In the genomic region with DNA sequence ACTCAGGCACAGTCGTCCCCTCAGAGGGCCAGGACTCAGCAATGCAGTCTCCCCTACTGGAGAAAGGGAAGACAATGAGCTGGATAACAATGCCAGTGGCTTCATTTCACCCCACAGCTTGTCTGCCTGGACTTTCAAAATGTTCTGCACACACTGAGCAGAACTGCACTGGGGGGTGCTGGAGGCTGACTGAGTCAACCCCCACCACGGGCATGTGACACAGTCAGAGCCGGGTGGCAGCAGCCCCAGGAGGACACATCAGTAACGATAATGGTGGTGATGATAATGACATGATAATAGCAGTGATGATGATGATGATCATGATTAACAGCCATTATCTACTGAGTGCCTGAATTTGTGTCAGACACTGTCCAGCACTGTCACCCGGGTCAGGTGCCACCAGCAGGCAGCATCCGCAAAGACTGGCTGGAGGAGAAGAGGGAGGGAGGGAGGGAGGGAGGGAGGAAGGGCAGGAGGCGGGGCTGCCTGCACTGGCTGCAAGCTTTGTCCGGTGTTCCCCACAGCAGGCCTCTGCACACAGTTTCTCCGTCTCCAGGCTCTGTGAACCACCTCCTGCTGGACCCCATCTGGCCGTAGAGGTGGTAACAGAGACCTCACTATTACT, we compare ENCODE assay signal across 22 cellular contexts.
DNase-seq lines count a peak whose midpoint lies in the region; ATAC-seq, FAIRE-seq and TF ChIP-seq lines count a peak whose summit lies in the region.
"Had no signal": no experiment of that assay in that cellular context is flagged by ENCODE, and none has a peak within 500 bp of the region (broad histone marks: within the 10 kb centered on the region; RNA-seq: fewer than 3 reads in every experiment).

No MANE protein-coding gene starts in this region.

- peak overlapping the region; percentile 42 for H3K4me3 Mint-ChIP-seq in activated naive CD8-positive, alpha-beta T cell treated with anti-CD3 and anti-CD28 coated beads, Interleukin-2, amount 10 ng/mL, durations not matched to agents 7 days and 5 days
- H3K4me3 Mint-ChIP-seq in activated naive CD8-positive, alpha-beta T cell treated with anti-CD3 and anti-CD28 coated beads, Interleukin-2, amount 50 U/mL, for 24 hours = no peak overlapping the region
- H3K4me3 Mint-ChIP-seq: activated naive CD8-positive, alpha-beta T cell had no signal

- peaks cover 36% of the 10 kb centered on the region for H3K4me1 Mint-ChIP-seq in activated naive CD8-positive, alpha-beta T cell treated with anti-CD3 and anti-CD28 coated beads, Interleukin-2, amount 10 ng/mL, durations not matched to agents 7 days and 5 days
- peaks cover 18% of the 10 kb centered on the region for H3K4me1 Mint-ChIP-seq in activated naive CD8-positive, alpha-beta T cell treated with anti-CD3 and anti-CD28 coated beads, Interleukin-2, amount 50 U/mL, for 24 hours

- H3K27me3 Mint-ChIP-seq in activated naive CD8-positive, alpha-beta T cell treated with anti-CD3 and anti-CD28 coated beads, Interleukin-2, amount 10 ng/mL, durations not matched to agents 7 days and 5 days = no peaks in the 10 kb centered on the region
- no peaks in the 10 kb centered on the region for H3K27me3 Mint-ChIP-seq in activated naive CD8-positive, alpha-beta T cell treated with anti-CD3 and anti-CD28 coated beads, Interleukin-2, amount 50 U/mL, for 24 hours
- H3K27me3 Mint-ChIP-seq: activated naive CD8-positive, alpha-beta T cell; CD4-positive, alpha-beta memory T cell had no signal

- no peak for TF ChIP-seq CTCF in spleen (IDR thresholded peaks at IDR 0.05 in 8 of 11, conservative IDR thresholded peaks at IDR 0.05 in 3 of 11)

- POLR2A ChIA-PET in activated naive CD8-positive, alpha-beta T cell treated with anti-CD3 and anti-CD28 coated beads, Interleukin-2, amount 10 ng/mL, durations not matched to agents 7 days and 5 days (lab: Charles Lee) = no interaction called here

- TF ChIP-seq POLR2A in spleen (IDR thresholded peaks at IDR 0.05) = no peak

- intact Hi-C loops in spleen (cut with DNase I; ENCODE audit: low total_unique reads) = no loop called here

- 39 to 63% (median 43%) methylated on average over 10 of the region's 10 CpGs for WGBS in spleen, 5 donors

- FAIRE-seq in GM19239 (lab: Jason Lieb, UNC) = no peak
- FAIRE-seq: colon, RCC 7860 had no signal

- no peaks in the 10 kb centered on the region for H3K27me3 ChIP-seq in spleen (replicated peaks in 1 of 7)
- H3K27me3 ChIP-seq: ovary, sigmoid colon, testis had no signal

- no peak overlapping the region for H3K27ac ChIP-seq in spleen
- H3K27ac ChIP-seq: lower lobe of right lung, ovary, SK-N-MC, testis had no signal

- peaks cover 0 to 10% (median 0%) of the 10 kb centered on the region in 6 donors for H3K4me1 ChIP-seq in spleen
- H3K4me1 ChIP-seq: lower lobe of right lung, testis had no signal

- peak overlapping the region; percentile 49 for H3K27ac Mint-ChIP-seq in activated naive CD8-positive, alpha-beta T cell treated with anti-CD3 and anti-CD28 coated beads, Interleukin-2, amount 10 ng/mL, durations not matched to agents 7 days and 5 days
- no peak overlapping the region for H3K27ac Mint-ChIP-seq in activated naive CD8-positive, alpha-beta T cell treated with anti-CD3 and anti-CD28 coated beads, Interleukin-2, amount 50 U/mL, for 24 hours

- ATAC-seq in activated naive CD8-positive, alpha-beta T cell treated with anti-CD3 and anti-CD28 coated beads, Interleukin-2, amount 10 ng/mL, durations not matched to agents 7 days and 5 days (ENCODE audit: low read depth) = peak; percentile 7
- no peak for ATAC-seq in activated naive CD8-positive, alpha-beta T cell treated with anti-CD3 and anti-CD28 coated beads, Interleukin-2, amount 50 U/mL, for 24 hours
- no peak for ATAC-seq in HG02759 (IDR thresholded peaks at IDR 0.05; ENCODE audit: unreplicated experiment)
- ATAC-seq: lower lobe of right lung had no signal

- no peak for DNase-seq in activated naive CD8-positive, alpha-beta T cell treated with anti-CD3 and anti-CD28 coated beads, Interleukin-2, amount 10 ng/mL, durations not matched to agents 7 days and 5 days
- DNase-seq in activated naive CD8-positive, alpha-beta T cell treated with anti-CD3 and anti-CD28 coated beads, Interleukin-2, amount 50 U/mL, for 24 hours = no peak
- DNase-seq in cerebellar cortex (ENCODE audit: low spot score) = peak; percentile 55
- DNase-seq in iPS-NIHi7 (ENCODE audit: extremely low spot score) = peak; percentile 49
- DNase-seq in GM19239 (ENCODE audit: insufficient read length, low spot score) = no peak
- no peak for DNase-seq in spleen
- no peak for DNase-seq in NCI-H345 treated with DMSO at 0.1 percent for 48 hours (lab: John Stamatoyannopoulos, UW; ENCODE audit: unreplicated experiment)
- DNase-seq: ACHN; CD4-positive, alpha-beta memory T cell; DMS53; lower lobe of right lung; NCI-H1930; NCI-H446 treated with DMSO at 0.1 percent for 48 hours; ovary; sigmoid colon; T-helper 9 cell; testis had no signal

- H3K36me3 Mint-ChIP-seq in activated naive CD8-positive, alpha-beta T cell treated with anti-CD3 and anti-CD28 coated beads, Interleukin-2, amount 10 ng/mL, durations not matched to agents 7 days and 5 days = peaks cover 49% of the 10 kb centered on the region
- H3K36me3 Mint-ChIP-seq in activated naive CD8-positive, alpha-beta T cell treated with anti-CD3 and anti-CD28 coated beads, Interleukin-2, amount 50 U/mL, for 24 hours (ENCODE audit: low read depth) = no peaks in the 10 kb centered on the region
- H3K36me3 Mint-ChIP-seq: activated naive CD8-positive, alpha-beta T cell; CD4-positive, alpha-beta memory T cell had no signal

- peaks cover 0 to 11% (median 0%) of the 10 kb centered on the region in 6 donors for H3K36me3 ChIP-seq in spleen
- H3K36me3 ChIP-seq: lower lobe of right lung, ovary, sigmoid colon had no signal

- no peaks in the 10 kb centered on the region for H3K9me3 Mint-ChIP-seq in activated naive CD8-positive, alpha-beta T cell treated with anti-CD3 and anti-CD28 coated beads, Interleukin-2, amount 10 ng/mL, durations not matched to agents 7 days and 5 days
- H3K9me3 Mint-ChIP-seq in activated naive CD8-positive, alpha-beta T cell treated with anti-CD3 and anti-CD28 coated beads, Interleukin-2, amount 50 U/mL, for 24 hours = no peaks in the 10 kb centered on the region
- H3K9me3 Mint-ChIP-seq: CD4-positive, alpha-beta memory T cell had no signal

- no peaks in the 10 kb centered on the region for H3K9me3 ChIP-seq in spleen
- H3K9me3 ChIP-seq: lower lobe of right lung, ovary, sigmoid colon, testis had no signal

- H3K4me3 ChIP-seq in spleen = no peak overlapping the region
- H3K4me3 ChIP-seq: lower lobe of right lung, ovary, sigmoid colon, SK-N-MC, testis had no signal

Comparison
In these comparisons a context has a peak if more than half of its experiments do, and no peak if none do; other contexts are left out.
1. DNase-seq: peak in cerebellar cortex (single experiment) and iPS-NIHi7 (single experiment); none in activated naive CD8-positive, alpha-beta T cell treated with anti-CD3 and anti-CD28 coated beads, Interleukin-2, amount 10 ng/mL, durations not matched to agents 7 days and 5 days (single experiment), activated naive CD8-positive, alpha-beta T cell treated with anti-CD3 and anti-CD28 coated beads, Interleukin-2, amount 50 U/mL, for 24 hours (single experiment), GM19239 (single experiment), spleen (single experiment) and NCI-H345 treated with DMSO at 0.1 percent for 48 hours (single experiment).